In the genomic region with DNA sequence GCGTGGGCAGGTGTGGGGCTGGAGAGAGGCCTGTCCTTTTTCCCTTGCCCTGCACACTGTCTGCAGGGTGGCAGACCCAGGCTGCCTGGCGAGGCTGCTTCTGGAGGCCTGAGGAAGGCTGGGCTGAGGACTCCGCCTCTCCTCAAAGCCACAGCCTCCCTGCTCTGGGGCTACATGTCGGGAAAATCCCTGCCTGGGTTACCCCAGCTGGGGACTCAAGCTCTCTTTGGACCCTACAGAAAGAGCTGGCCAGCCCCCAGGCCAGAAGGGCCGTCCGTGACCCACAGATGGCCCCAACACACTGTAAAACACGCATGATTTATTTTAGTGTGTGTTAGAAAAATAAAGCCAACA, we compare ENCODE assay signal across 10 cellular contexts. TPM values are rescaled to one million over a fixed set of nuclear protein-coding genes. Genes with fewer than 3 reads are reported as not detected.
A peak's percentile ranks its signal among the peaks of the same experiment; 100 is the strongest.
DNase-seq lines count a peak whose midpoint lies in the region; ATAC-seq and TF ChIP-seq lines count a peak whose summit lies in the region.
"Had no signal": no experiment of that assay in that cellular context is flagged by ENCODE, and none has a peak within 500 bp of the region (broad histone marks: within the 10 kb centered on the region; RNA-seq: fewer than 3 reads in every experiment).

No MANE protein-coding gene starts in this region.

- H3K4me3 ChIP-seq in ACC112 (ENCODE audit: low read depth, low read length) (no peak overlapping the region), BE2C (ENCODE audit: low read depth, low read length) (no peak overlapping the region)

- TF ChIP-seq CTCF in nephron progenitor cell (IDR thresholded peaks at IDR 0.05) (no peak), BE2C (IDR thresholded peaks at IDR 0.05; ENCODE audit: low read depth, low read length) (no peak)

- peaks cover 76% of the 10 kb centered on the region for H3K4me1 Mint-ChIP-seq in nephron progenitor cell
- H3K4me1 Mint-ChIP-seq: activated naive CD8-positive, alpha-beta T cell treated with anti-CD3 and anti-CD28 coated beads for 36 hours had no signal

- no peaks in the 10 kb centered on the region for H3K36me3 Mint-ChIP-seq in nephron progenitor cell (ENCODE audit: low read depth)
- H3K36me3 Mint-ChIP-seq: activated naive CD8-positive, alpha-beta T cell treated with anti-CD3 and anti-CD28 coated beads for 36 hours had no signal

- no peaks in the 10 kb centered on the region for H3K9me3 Mint-ChIP-seq in nephron progenitor cell
- H3K9me3 Mint-ChIP-seq: activated naive CD8-positive, alpha-beta T cell treated with anti-CD3 and anti-CD28 coated beads for 36 hours; CD4-positive, alpha-beta T cell had no signal

- peak overlapping the region; percentile 48 for H3K4me3 Mint-ChIP-seq in nephron progenitor cell
- H3K4me3 Mint-ChIP-seq: activated naive CD8-positive, alpha-beta T cell treated with anti-CD3 and anti-CD28 coated beads for 36 hours; CD4-positive, alpha-beta T cell had no signal

- H3K27me3 Mint-ChIP-seq in nephron progenitor cell (ENCODE audit: low read depth, poor library complexity) = peaks cover 3% of the 10 kb centered on the region

- peak overlapping the region; percentile 93 for H3K27ac Mint-ChIP-seq in nephron progenitor cell
- H3K27ac Mint-ChIP-seq: activated naive CD8-positive, alpha-beta T cell treated with anti-CD3 and anti-CD28 coated beads for 36 hours; CD4-positive, alpha-beta T cell had no signal

- no peaks in the 10 kb centered on the region for H3K79me2 ChIP-seq in ACC112 (ENCODE audit: control insufficient read depth, insufficient read depth, low read length, unreplicated experiment)

- no peaks in the 10 kb centered on the region for H3K9me3 ChIP-seq in BE2C

- no peaks in the 10 kb centered on the region for H3K36me3 ChIP-seq in ACC112 (ENCODE audit: insufficient read depth, low read length)
- H3K36me3 ChIP-seq in BE2C = no peaks in the 10 kb centered on the region

- DNase-seq in MV-4-11 (lab: John Stamatoyannopoulos, UW) (peak; percentile 36), nephron progenitor cell (no peak), BE2C (no peak), NCI-H1105 treated with DMSO at 0.1 percent for 48 hours (lab: John Stamatoyannopoulos, UW) (no peak), caudate nucleus (lab: John Stamatoyannopoulos, UW) (no peak)
- DNase-seq: activated naive CD8-positive, alpha-beta T cell treated with anti-CD3 and anti-CD28 coated beads for 36 hours; CD4-positive, alpha-beta T cell had no signal

- H3K27me3 ChIP-seq in ACC112 (ENCODE audit: insufficient read depth, low read length) = no peaks in the 10 kb centered on the region
- H3K27me3 ChIP-seq in BE2C = no peaks in the 10 kb centered on the region

- ATAC-seq in esophagus mucosa = peak; percentile 9
- no peak for ATAC-seq in HG03520 (IDR thresholded peaks at IDR 0.05; ENCODE audit: unreplicated experiment)

- H3K4me1 ChIP-seq in ACC112 (ENCODE audit: control insufficient read depth, insufficient read depth, low read length, unreplicated experiment) (peaks cover 19% of the 10 kb centered on the region), BE2C (peaks cover 45% of the 10 kb centered on the region)

- no peak overlapping the region for H2AFZ ChIP-seq in ACC112 (ENCODE audit: low read length, unreplicated experiment)

- H3K27ac ChIP-seq in ACC112 (ENCODE audit: low read depth, low read length) (peak overlapping the region; percentile 31; the same call in 1 of the 2 replicates), caudate nucleus (ENCODE audit: low read depth, low read length) (no peak overlapping the region)

RNA-seq across cellular contexts. Expression of a gene that starts 33.8 kb away (rescaled TPM):
- total RNA-seq in esophagus mucosa = 24.6 TPM
- 41.2 TPM for polyA plus RNA-seq in BE2C (2012; ENCODE audit: insufficient read depth, insufficient read length, low read depth)
